In the genomic region with DNA sequence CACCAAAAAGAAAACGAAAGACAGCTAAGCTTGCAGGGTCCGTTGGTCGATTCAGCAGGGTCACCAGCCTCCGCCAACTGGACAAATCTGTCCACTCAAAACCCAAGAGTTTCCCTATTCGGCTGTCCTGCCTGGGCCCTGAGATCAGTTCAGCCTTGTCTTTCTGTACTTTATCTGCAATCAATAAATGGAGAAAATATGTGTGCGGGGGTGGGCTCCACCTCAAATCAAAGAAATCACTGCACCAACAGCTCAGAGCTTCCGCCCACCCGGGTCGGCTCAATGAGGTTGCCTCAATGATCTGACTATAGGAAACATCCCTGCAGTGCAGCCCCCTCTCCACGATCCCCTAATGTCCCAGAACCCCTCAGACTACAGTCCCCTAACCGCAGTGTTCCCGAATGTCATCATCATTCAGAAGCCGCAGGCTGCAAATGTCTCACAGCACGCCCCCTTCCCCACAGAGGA, we compare ENCODE assay signal across 8 cellular contexts. TPM values are rescaled to one million over a fixed set of nuclear protein-coding genes. Genes with fewer than 3 reads are reported as not detected.
DNase-seq lines count a peak whose midpoint lies in the region; ATAC-seq lines count a peak whose summit lies in the region.

No MANE protein-coding gene starts in this region.

- peak overlapping the region; percentile 95 for H3K27ac Mint-ChIP-seq in activated naive CD8-positive, alpha-beta T cell treated with anti-CD3 and anti-CD28 coated beads for 36 hours

- H3K27me3 Mint-ChIP-seq in activated naive CD8-positive, alpha-beta T cell treated with anti-CD3 and anti-CD28 coated beads for 36 hours = no peaks in the 10 kb centered on the region

- peaks cover 40% of the 10 kb centered on the region for H3K4me1 Mint-ChIP-seq in activated naive CD8-positive, alpha-beta T cell treated with anti-CD3 and anti-CD28 coated beads for 36 hours

- H3K9me3 ChIP-seq in thymus (ENCODE audit: control insufficient read depth) = no peaks in the 10 kb centered on the region

- H3K27me3 ChIP-seq in thymus (ENCODE audit: control insufficient read depth, insufficient read depth) = no peaks in the 10 kb centered on the region

- 11% methylated on average over 14 of the region's 14 CpGs for WGBS in thymus

- peaks cover 3% of the 10 kb centered on the region for H3K36me3 Mint-ChIP-seq in activated naive CD8-positive, alpha-beta T cell treated with anti-CD3 and anti-CD28 coated beads for 36 hours

- H3K4me1 ChIP-seq in thymus (ENCODE audit: control insufficient read depth, insufficient read depth, low read length) = peaks cover 3% of the 10 kb centered on the region

- no peak overlapping the region for H3K27ac ChIP-seq in thymus (ENCODE audit: low read depth)

- peaks cover 3% of the 10 kb centered on the region for H3K36me3 ChIP-seq in thymus (ENCODE audit: control insufficient read depth, insufficient read depth)

- DNase-seq in activated naive CD8-positive, alpha-beta T cell treated with anti-CD3 and anti-CD28 coated beads for 36 hours = peak; percentile 42
- DNase-seq in left lobe of liver (ENCODE audit: low spot score) = no peak
- DNase-seq in NCI-H345 (lab: John Stamatoyannopoulos, UW) = no peak
- no peak for DNase-seq in kidney tubule cell (ENCODE audit: low spot score)
- no peak for DNase-seq in NCI-H2171 treated with DMSO at 0.1 percent for 48 hours (lab: John Stamatoyannopoulos, UW)

- H3K4me3 Mint-ChIP-seq in activated naive CD8-positive, alpha-beta T cell treated with anti-CD3 and anti-CD28 coated beads for 36 hours = peak overlapping the region; percentile 98

- no peaks in the 10 kb centered on the region for H3K9me3 Mint-ChIP-seq in activated naive CD8-positive, alpha-beta T cell treated with anti-CD3 and anti-CD28 coated beads for 36 hours

- ATAC-seq in GM18868 (IDR thresholded peaks at IDR 0.05; ENCODE audit: unreplicated experiment) (peak; percentile 8), HG03095 (IDR thresholded peaks at IDR 0.05; ENCODE audit: unreplicated experiment) (peak; percentile 7), left lobe of liver (peak; percentile 1)

- H3K4me3 ChIP-seq in thymus (ENCODE audit: low read length) = peak overlapping the region; percentile 69

RNA-seq across cellular contexts. Expression of gene GGCX, which starts 0.4 kb away (rescaled TPM):
- total RNA-seq in activated naive CD8-positive, alpha-beta T cell treated with anti-CD3 and anti-CD28 coated beads for 36 hours = 10 to 100 TPM; 19.6 to 19.9 TPM
- 232 TPM for total RNA-seq in left lobe of liver
- 17.8 TPM for polyA plus RNA-seq in thymus

RNA-seq across cellular contexts. Expression of gene VAMP8, which starts 16.5 kb away (rescaled TPM):
- 10 to 100 TPM; 94.3 to 98.3 TPM for total RNA-seq in activated naive CD8-positive, alpha-beta T cell treated with anti-CD3 and anti-CD28 coated beads for 36 hours
- total RNA-seq in left lobe of liver = 69.9 TPM
- 433 TPM for polyA plus RNA-seq in thymus

RNA-seq across cellular contexts. Expression of gene MAT2A, which starts 21.9 kb away (rescaled TPM):
- total RNA-seq in activated naive CD8-positive, alpha-beta T cell treated with anti-CD3 and anti-CD28 coated beads for 36 hours = 100 to 1,000 TPM; 368 to 384 TPM
- 76.6 TPM for total RNA-seq in left lobe of liver
- polyA plus RNA-seq in thymus = 98.0 TPM

RNA-seq across cellular contexts. Expression of gene VAMP5, which starts 23.4 kb away (rescaled TPM):
- total RNA-seq in activated naive CD8-positive, alpha-beta T cell treated with anti-CD3 and anti-CD28 coated beads for 36 hours = 10 to 100 TPM; 27.9 to 29.3 TPM
- total RNA-seq in left lobe of liver = 31.7 TPM
- 93.2 TPM for polyA plus RNA-seq in thymus

RNA-seq across cellular contexts. Expression of gene RNF181, which starts 34.7 kb away (rescaled TPM):
- 100 to 1,000 TPM in 1 of 2 experiments, 10 to 100 TPM in 1; 90.9 to 104 TPM for total RNA-seq in activated naive CD8-positive, alpha-beta T cell treated with anti-CD3 and anti-CD28 coated beads for 36 hours
- 52.8 TPM for total RNA-seq in left lobe of liver
- polyA plus RNA-seq in thymus = 162 TPM

Comparison
In these comparisons a context has a peak if more than half of its experiments do, and no peak if none do; other contexts are left out.
1. RNA of gene GGCX, which starts 0.4 kb away (total RNA-seq): 232 TPM in left lobe of liver (single experiment); 19.6 to 19.9 TPM in activated naive CD8-positive, alpha-beta T cell treated with anti-CD3 and anti-CD28 coated beads for 36 hours; every median in the first group is over 10 times any median in the second.
2. Peak in every context shown above with its lines, with median percentiles within 50 percentile points of each other: ATAC-seq.